ENCODE assay signal across 9 cellular contexts in the genomic region with DNA sequence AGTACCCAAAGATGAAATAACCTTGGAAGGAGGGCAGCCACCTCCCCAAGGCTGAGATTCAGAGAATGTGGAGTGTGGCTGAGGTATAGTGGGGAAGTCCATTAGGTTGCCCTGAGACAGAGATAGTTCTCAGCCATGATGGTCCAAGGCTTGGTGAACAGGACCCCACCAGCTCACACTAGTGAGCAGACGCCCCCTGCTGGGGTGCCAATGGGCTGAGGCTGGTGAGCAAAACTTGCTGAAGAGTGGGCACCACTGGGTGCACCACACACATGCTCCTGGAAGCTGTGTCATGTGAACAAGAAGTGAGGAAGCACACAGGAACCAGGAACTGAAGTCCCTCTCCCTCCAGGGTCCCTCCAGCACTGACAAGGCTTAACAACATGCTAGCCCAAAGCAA. TPM values are rescaled to one million over a fixed set of nuclear protein-coding genes. Genes with fewer than 3 reads are reported as not detected.
DNase-seq lines count a peak whose midpoint lies in the region; ATAC-seq and TF ChIP-seq lines count a peak whose summit lies in the region.
"Had no signal": no experiment of that assay in that cellular context is flagged by ENCODE, and none has a peak within 500 bp of the region (broad histone marks: within the 10 kb centered on the region; RNA-seq: fewer than 3 reads in every experiment).

No MANE protein-coding gene starts in this region.

- H3K4me3 ChIP-seq in AG10803 (ENCODE audit: low read length) (no peak overlapping the region), fibroblast of pulmonary artery (replicated peaks; ENCODE audit: low read depth, low read length) (no peak overlapping the region)
- H3K4me3 ChIP-seq: lung had no signal

- CTCF ChIA-PET in activated CD8-positive, alpha-beta T cell treated with anti-CD3 and anti-CD28 coated beads for 36 hours (lab: Charles Lee), result interaction anchor here (1.1 to 1.3 kb wide), 4 partner anchors 9 to 253 kb away, joined by 3 to 4 read pairs (median 4); a partner anchor contains a TSS

- POLR2A ChIA-PET in activated CD8-positive, alpha-beta T cell treated with anti-CD3 and anti-CD28 coated beads for 36 hours (lab: Charles Lee), result no interaction called here

- no peaks in the 10 kb centered on the region for H3K4me1 Mint-ChIP-seq in activated CD8-positive, alpha-beta T cell treated with anti-CD3 and anti-CD28 coated beads for 36 hours (ENCODE audit: low read depth)

- intact Hi-C loops in activated CD8-positive, alpha-beta T cell treated with anti-CD3 and anti-CD28 coated beads for 36 hours (cut with micrococcal nuclease), result no loop called here

- no peaks in the 10 kb centered on the region for H3K27me3 Mint-ChIP-seq in activated CD8-positive, alpha-beta T cell treated with anti-CD3 and anti-CD28 coated beads for 36 hours

- TF ChIP-seq CTCF in AG10803 (conservative IDR thresholded peaks at IDR 0.05; ENCODE audit: low read length) (peak; percentile 50), fibroblast of pulmonary artery (IDR thresholded peaks at IDR 0.05; ENCODE audit: low read length, missing control alignments) (peak; percentile 65)
- peak; percentile 55 for TF ChIP-seq CTCF in activated CD8-positive, alpha-beta T cell treated with anti-CD3 and anti-CD28 coated beads for 36 hours (IDR thresholded peaks at IDR 0.05)

- peak; percentile 78 for ATAC-seq in GM18498 (IDR thresholded peaks at IDR 0.05; ENCODE audit: unreplicated experiment)
- peak; percentile 76 for ATAC-seq in activated CD8-positive, alpha-beta T cell treated with anti-CD3 and anti-CD28 coated beads for 36 hours
- no peak for ATAC-seq in GM18505 (IDR thresholded peaks at IDR 0.05; ENCODE audit: unreplicated experiment)

- H3K36me3 Mint-ChIP-seq in activated CD8-positive, alpha-beta T cell treated with anti-CD3 and anti-CD28 coated beads for 36 hours (ENCODE audit: low read depth), result no peaks in the 10 kb centered on the region

- DNase-seq in AG10803 (ENCODE audit: low read depth), result peak; percentile 13
- peak; percentile 42 for DNase-seq in NCI-H1092 treated with DMSO at 0.1 percent for 48 hours (lab: John Stamatoyannopoulos, UW)
- DNase-seq in activated CD8-positive, alpha-beta T cell treated with anti-CD3 and anti-CD28 coated beads for 36 hours, result peak; percentile 68
- peak; percentile 46 for DNase-seq in fibroblast of pulmonary artery (ENCODE audit: low read depth)
- peak; percentile 8 to 44 for DNase-seq in stimulated activated CD4-positive, alpha-beta T cell treated with anti-CD3 and anti-CD28 coated beads, Interleukin-15, amount 100 ng/mL, for 48 hours (ENCODE audit: low read depth in 2 of 2)
- no peak for DNase-seq in C1 segment of cervical spinal cord (lab: John Stamatoyannopoulos, UW)

- no peaks in the 10 kb centered on the region for H3K9me3 Mint-ChIP-seq in activated CD8-positive, alpha-beta T cell treated with anti-CD3 and anti-CD28 coated beads for 36 hours

- H3K4me3 Mint-ChIP-seq in activated CD8-positive, alpha-beta T cell treated with anti-CD3 and anti-CD28 coated beads for 36 hours, result no peak overlapping the region

- TF ChIP-seq POLR2A in GM18505 (IDR thresholded peaks at IDR 0.05; ENCODE audit: borderline replicate concordance, extremely low read depth, insufficient read depth, insufficient read length), result no peak

- no peak overlapping the region for H3K27ac Mint-ChIP-seq in activated CD8-positive, alpha-beta T cell treated with anti-CD3 and anti-CD28 coated beads for 36 hours

RNA-seq across cellular contexts. Expression of a gene that starts 8.9 kb away (rescaled TPM):
- 1 to 10 TPM in 1 of 2 experiments, under 1 TPM in 1; 0.96 to 1.4 TPM for total RNA-seq in activated CD8-positive, alpha-beta T cell treated with anti-CD3 and anti-CD28 coated beads for 36 hours

RNA-seq across cellular contexts. Expression of a gene that starts 9.3 kb away (rescaled TPM):
- 10 to 100 TPM; 37.6 to 44.0 TPM for total RNA-seq in activated CD8-positive, alpha-beta T cell treated with anti-CD3 and anti-CD28 coated beads for 36 hours

Comparison
In these comparisons a context has a peak if more than half of its experiments do, and no peak if none do; other contexts are left out.
1. DNase-seq: peak in AG10803 (single experiment), NCI-H1092 treated with DMSO at 0.1 percent for 48 hours (single experiment), activated CD8-positive, alpha-beta T cell treated with anti-CD3 and anti-CD28 coated beads for 36 hours (single experiment), fibroblast of pulmonary artery (single experiment) and stimulated activated CD4-positive, alpha-beta T cell treated with anti-CD3 and anti-CD28 coated beads, Interleukin-15, amount 100 ng/mL, for 48 hours (2 of 2); none in C1 segment of cervical spinal cord (0 of 14).
2. Peak in every context shown above with its lines, with median percentiles within 50 percentile points of each other: CTCF ChIP-seq.